16 cellular contexts compared by ENCODE assay signal in genomic region chr1:232130815-232131474, GRCh38.
"Had no signal": no experiment of that assay in that cellular context is flagged by ENCODE, and none has a peak within 500 bp of the region (broad histone marks: within the 10 kb centered on the region; RNA-seq: fewer than 3 reads in every experiment).

No MANE protein-coding gene starts in this region.

- H3K27me3 ChIP-seq: body of pancreas had no signal

- H3K4me3 ChIP-seq: body of pancreas had no signal

- H3K4me1 ChIP-seq: body of pancreas had no signal

- ATAC-seq: body of pancreas; left ventricle myocardium superior; natural killer cell treated with Interleukin-12 subunit alpha and Interleukin-12 subunit beta and Interleukin-15 and Interleukin-18, amount 100 ng/mL, for 72 hours; stimulated activated memory B cell treated with anti-CD40 and anti-IgM and Interleukin-4, amounts not matched to agents 10 μg/mL and 1 μg/mL and 100 μg/mL, for 72 hours had no signal

- DNase-seq: activated CD4-positive, alpha-beta T cell treated with anti-CD3 and anti-CD28 coated beads, Interleukin-2, amount 50 U/mL, for 1 hour; activated CD8-positive, alpha-beta memory T cell treated with anti-CD3 and anti-CD28 coated beads for 24 hours; activated gamma-delta T cell treated with Interleukin-2 at 50 U/mL for 16 hours; amniotic stem cell; body of pancreas; cortex of kidney; effector memory CD4-positive, alpha-beta T cell; hippocampal formation; left ventricle myocardium superior; nucleus accumbens; posterior cingulate gyrus; retina; stimulated activated CD4-positive, alpha-beta T cell treated with anti-CD3 and anti-CD28 coated beads, Interleukin-2, amount 100 ng/mL, for 48 hours; T-helper 2 cell had no signal

- H3K27ac ChIP-seq: body of pancreas had no signal
